13 cellular contexts compared by ENCODE assay signal in the genomic region with DNA sequence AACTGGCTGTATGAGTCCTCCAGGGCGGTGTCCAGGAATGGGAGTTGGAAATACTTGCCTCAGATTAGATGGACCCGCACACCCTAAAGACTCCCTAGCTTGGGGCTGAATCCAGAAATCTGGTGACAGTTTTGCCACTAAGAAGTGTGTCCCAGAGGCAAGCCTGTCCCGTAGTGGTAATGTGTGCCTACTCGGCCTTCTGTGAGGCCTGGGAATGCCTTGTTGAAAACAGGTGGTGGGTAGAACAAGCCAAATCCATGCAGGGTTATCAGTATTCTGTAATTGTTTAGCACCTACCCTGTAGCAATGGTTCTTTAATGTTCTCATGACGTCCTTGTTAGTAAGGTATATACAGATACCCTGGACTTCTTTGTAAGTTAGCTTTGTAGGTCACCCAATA. TPM values are rescaled to one million over a fixed set of nuclear protein-coding genes. Genes with fewer than 3 reads are reported as not detected.
DNase-seq lines count a peak whose midpoint lies in the region; ATAC-seq and TF ChIP-seq lines count a peak whose summit lies in the region.
"Had no signal": no experiment of that assay in that cellular context is flagged by ENCODE, and none has a peak within 500 bp of the region (broad histone marks: within the 10 kb centered on the region; RNA-seq: fewer than 3 reads in every experiment).

No MANE protein-coding gene starts in this region.

- DNase-seq in Caco-2 = no peak
- DNase-seq in colonic mucosa = peak; percentile 29
- no peak for DNase-seq in neural crest cell (ENCODE audit: low read depth, low spot score)
- DNase-seq in NCI-H82 treated with DMSO at 0.1 percent for 48 hours (lab: John Stamatoyannopoulos, UW; ENCODE audit: unreplicated experiment) = no peak
- DNase-seq in GF-D8 (lab: John Stamatoyannopoulos, UW) = no peak
- no peak for DNase-seq in aorta
- no peak for DNase-seq in stimulated activated naive CD8-positive, alpha-beta T cell treated with anti-CD3 and anti-CD28 coated beads, Interleukin-15, amount 100 ng/mL, for 72 hours
- DNase-seq: NCI-H1436, OCI-M1, right cardiac atrium had no signal

- H3K4me1 Mint-ChIP-seq in Caco-2 (ENCODE audit: low read depth, unreplicated experiment) (peaks cover 64% of the 10 kb centered on the region), IgD-negative memory B cell (peaks cover 11 to 20% (median 16%) of the 10 kb centered on the region in 3 donors), neural crest cell (peaks cover 62% of the 10 kb centered on the region)
- peaks cover 24% of the 10 kb centered on the region for H3K4me1 Mint-ChIP-seq in stimulated activated naive CD8-positive, alpha-beta T cell treated with anti-CD3 and anti-CD28 coated beads, Interleukin-15, amount 100 ng/mL, for 72 hours

- H3K9ac ChIP-seq in colonic mucosa (ENCODE audit: low read depth in 2 of 2, low read length in 2 of 2) = peak overlapping the region in 1 of 2 donors; percentile 86

- 37 to 53% methylated on average over 5 of the region's 5 CpGs for WGBS in aorta, 2 donors

- intact Hi-C loops in Caco-2 (cut with micrococcal nuclease; ENCODE audit: unreplicated experiment) = loop anchor here (5.0 kb wide), 1 partner anchor 355 kb away; no protein-coding TSS in a partner anchor
- intact Hi-C loops in colonic mucosa (cut with DNase I) = no loop called here
- intact Hi-C loops in aorta (cut with DNase I) = no loop called here

- H3K4me3 Mint-ChIP-seq in Caco-2 (ENCODE audit: unreplicated experiment) (peak overlapping the region; percentile 73), IgD-negative memory B cell (peak overlapping the region in 3 of 4 donors; percentile 25 to 91 (median 72)), neural crest cell (peak overlapping the region; percentile 92)
- no peak overlapping the region for H3K4me3 Mint-ChIP-seq in stimulated activated naive CD8-positive, alpha-beta T cell treated with anti-CD3 and anti-CD28 coated beads, Interleukin-15, amount 100 ng/mL, for 72 hours

- no peak for ATAC-seq in aorta (ENCODE audit: low FRiP score)
- ATAC-seq in stimulated activated naive CD8-positive, alpha-beta T cell treated with anti-CD3 and anti-CD28 coated beads, Interleukin-15, amount 100 ng/mL, for 72 hours = no peak
- ATAC-seq: activated CD4-positive, CD25-positive, alpha-beta regulatory T cell treated with anti-CD3 and anti-CD28 coated beads, Interleukin-2, amount 50 U/mL, for 24 hours had no signal

- H3K27ac ChIP-seq in colonic mucosa (peak overlapping the region; percentile 84), aorta (ENCODE audit: low read depth in 1 of 2, low read length in 2 of 2) (no peak overlapping the region)

- BruUV-seq in Caco-2 (replicated peaks; lab: Mats Ljungman, UMichigan) = no TSS peak

- H3K27me3 ChIP-seq in Caco-2 (replicated peaks; ENCODE audit: control insufficient read depth, insufficient read depth, low read length) (no peaks in the 10 kb centered on the region), colonic mucosa (no peaks in the 10 kb centered on the region), aorta (ENCODE audit: control insufficient read depth in 1 of 2, insufficient read depth in 2 of 2, low read length in 1 of 2) (no peaks in the 10 kb centered on the region)

- no peaks in the 10 kb centered on the region for H3K9me3 ChIP-seq in Caco-2
- H3K9me3 ChIP-seq in colonic mucosa = no peaks in the 10 kb centered on the region
- H3K9me3 ChIP-seq in aorta (ENCODE audit: control insufficient read depth, low read length) = no peaks in the 10 kb centered on the region

- TF ChIP-seq CTCF in Caco-2 (IDR thresholded peaks at IDR 0.05; ENCODE audit: insufficient read depth in 1 of 2, low read depth in 1 of 2, low read length in 1 of 2, severe bottlenecking in 1 of 2, unreplicated experiment in 1 of 2) = no peak
- no peak for TF ChIP-seq CTCF in colonic mucosa (IDR thresholded peaks at IDR 0.05)
- no peak for TF ChIP-seq CTCF in neural crest cell (conservative IDR thresholded peaks at IDR 0.05)

- H3K27me3 Mint-ChIP-seq in Caco-2 (ENCODE audit: insufficient read depth, unreplicated experiment) = no peaks in the 10 kb centered on the region
- peaks cover 24% of the 10 kb centered on the region for H3K27me3 Mint-ChIP-seq in IgD-negative memory B cell
- H3K27me3 Mint-ChIP-seq in neural crest cell (ENCODE audit: low read depth) = peaks cover 41% of the 10 kb centered on the region
- peaks cover 25% of the 10 kb centered on the region for H3K27me3 Mint-ChIP-seq in stimulated activated naive CD8-positive, alpha-beta T cell treated with anti-CD3 and anti-CD28 coated beads, Interleukin-15, amount 100 ng/mL, for 72 hours

- H3K36me3 ChIP-seq in Caco-2 (ENCODE audit: control insufficient read depth, insufficient read depth, low read length) (no peaks in the 10 kb centered on the region), colonic mucosa (no peaks in the 10 kb centered on the region), aorta (ENCODE audit: control insufficient read depth in 1 of 2, insufficient read depth in 2 of 2, low read length in 1 of 2) (no peaks in the 10 kb centered on the region)

- H3K4me1 ChIP-seq in Caco-2 (peaks cover 76% of the 10 kb centered on the region), colonic mucosa (peaks cover 5% of the 10 kb centered on the region), aorta (ENCODE audit: control insufficient read depth in 1 of 2, insufficient read depth in 2 of 2, low read length in 2 of 2) (peaks cover 0 to 3% of the 10 kb centered on the region in 2 donors)

- no peaks in the 10 kb centered on the region for H3K9me3 Mint-ChIP-seq in Caco-2 (ENCODE audit: unreplicated experiment)
- no peaks in the 10 kb centered on the region for H3K9me3 Mint-ChIP-seq in IgD-negative memory B cell
- H3K9me3 Mint-ChIP-seq in neural crest cell = no peaks in the 10 kb centered on the region
- H3K9me3 Mint-ChIP-seq in stimulated activated naive CD8-positive, alpha-beta T cell treated with anti-CD3 and anti-CD28 coated beads, Interleukin-15, amount 100 ng/mL, for 72 hours = no peaks in the 10 kb centered on the region

- H3K27ac Mint-ChIP-seq in Caco-2 (ENCODE audit: unreplicated experiment) (peak overlapping the region; percentile 94), IgD-negative memory B cell (no peak overlapping the region), neural crest cell (ENCODE audit: unreplicated experiment) (no peak overlapping the region)
- no peak overlapping the region for H3K27ac Mint-ChIP-seq in stimulated activated naive CD8-positive, alpha-beta T cell treated with anti-CD3 and anti-CD28 coated beads, Interleukin-15, amount 100 ng/mL, for 72 hours

- CTCF ChIA-PET in Caco-2 (lab: Charles Lee) = no interaction called here

- POLR2A ChIA-PET in Caco-2 (lab: Charles Lee) = no interaction called here

- H3K36me3 Mint-ChIP-seq in Caco-2 (ENCODE audit: insufficient read depth, unreplicated experiment) (peaks cover 59% of the 10 kb centered on the region), IgD-negative memory B cell (peaks cover 2% of the 10 kb centered on the region), neural crest cell (ENCODE audit: low read depth) (no peaks in the 10 kb centered on the region)

- peak overlapping the region; percentile 74 for H3K4me3 ChIP-seq in Caco-2 (ENCODE audit: low read depth, low read length)
- H3K4me3 ChIP-seq in colonic mucosa = peak overlapping the region; percentile 7
- H3K4me3 ChIP-seq in aorta (ENCODE audit: low read length in 2 of 2) = peak overlapping the region in 1 of 2 donors; percentile 56

RNA-seq across cellular contexts. Expression of a gene that starts 1.6 kb away (rescaled TPM):
- total RNA-seq in Caco-2 (2022) (52.4 and 64.5 TPM in 2 replicates), colonic mucosa (10 to 100 TPM; 25.1 to 39.3 TPM), neural crest cell (21.5 and 22.5 TPM in 2 replicates), aorta (10 to 100 TPM in 1 of 2 donors, 1 to 10 TPM in 1; 9.1 to 16.8 TPM)
- polyA plus RNA-seq in IgD-negative memory B cell (0.50 TPM), aorta (1 to 10 TPM in 1 of 2 donors, under 1 TPM in 1; 0.88 to 1.3 TPM)

RNA-seq across cellular contexts. Expression of a gene that starts 45.3 kb away (rescaled TPM):
- total RNA-seq in Caco-2 (2022) (not detected in 2 replicates), colonic mucosa (under 1 TPM; 0.16 to 0.17 TPM), neural crest cell (not detected in 2 replicates), aorta (under 1 TPM in 1 of 2 donors, not detected in 1; 0.51 TPM)
- polyA plus RNA-seq in IgD-negative memory B cell (34.0 TPM), aorta (under 1 TPM in 1 of 2 donors, not detected in 1; 0.10 TPM)
- total RNA-seq: fibroblast of lung had no signal
- polyA plus RNA-seq: fibroblast of lung, right cardiac atrium had no signal

RNA-seq across cellular contexts. Expression of a gene that starts 53.2 kb away (rescaled TPM):
- total RNA-seq in Caco-2 (2022) (0.16 and 0.36 TPM in 2 replicates), colonic mucosa (not detected), neural crest cell (not detected in 2 replicates), aorta (not detected)
- polyA plus RNA-seq in IgD-negative memory B cell (not detected), aorta (not detected)
- total RNA-seq: fibroblast of lung, right cardiac atrium had no signal
- polyA plus RNA-seq: fibroblast of lung, right cardiac atrium had no signal

Comparison
In these comparisons a context has a peak if more than half of its experiments do, and no peak if none do; other contexts are left out.
1. H3K4me3 Mint-ChIP-seq: peak in Caco-2 (single experiment), IgD-negative memory B cell (3 of 4) and neural crest cell (single experiment); none in stimulated activated naive CD8-positive, alpha-beta T cell treated with anti-CD3 and anti-CD28 coated beads, Interleukin-15, amount 100 ng/mL, for 72 hours (0 of 2).